ENCODE assay signal across 13 cellular contexts in genomic region chr6:130967502-130968469, GRCh38.
A peak's percentile ranks its signal among the peaks of the same experiment; 100 is the strongest.
DNase-seq lines count a peak whose midpoint lies in the region; ATAC-seq and TF ChIP-seq lines count a peak whose summit lies in the region.
"Had no signal": no experiment of that assay in that cellular context is flagged by ENCODE, and none has a peak within 500 bp of the region (broad histone marks: within the 10 kb centered on the region; RNA-seq: fewer than 3 reads in every experiment).

No MANE protein-coding gene starts in this region.

- ATAC-seq in GM21423 (IDR thresholded peaks at IDR 0.05; ENCODE audit: unreplicated experiment) (no peak), HG02642 (IDR thresholded peaks at IDR 0.05; ENCODE audit: poor library complexity, unreplicated experiment) (no peak)

- no peak for TF ChIP-seq CTCF in left ventricle myocardium inferior (IDR thresholded peaks at IDR 0.05; ENCODE audit: borderline replicate concordance)

- H3K4me1 Mint-ChIP-seq in activated CD4-positive, alpha-beta T cell treated with anti-CD3 and anti-CD28 coated beads, Interleukin-2, amount 10 ng/mL, durations not matched to agents 24 days and 14 days, result no peaks in the 10 kb centered on the region

- H3K4me1 ChIP-seq in left ventricle myocardium inferior, result peaks cover 73% of the 10 kb centered on the region
- H3K4me1 ChIP-seq: breast epithelium had no signal

- H3K27me3 ChIP-seq in left ventricle myocardium inferior (ENCODE audit: low read depth), result no peaks in the 10 kb centered on the region
- H3K27me3 ChIP-seq: breast epithelium had no signal

- H3K36me3 Mint-ChIP-seq in activated CD4-positive, alpha-beta T cell treated with anti-CD3 and anti-CD28 coated beads, Interleukin-2, amount 10 ng/mL, durations not matched to agents 24 days and 14 days (ENCODE audit: low read depth), result no peaks in the 10 kb centered on the region

- no peaks in the 10 kb centered on the region for H3K36me3 ChIP-seq in left ventricle myocardium inferior
- H3K36me3 ChIP-seq: breast epithelium had no signal

- no peaks in the 10 kb centered on the region for H3K9me3 Mint-ChIP-seq in activated CD4-positive, alpha-beta T cell treated with anti-CD3 and anti-CD28 coated beads, Interleukin-2, amount 10 ng/mL, durations not matched to agents 24 days and 14 days
- H3K9me3 Mint-ChIP-seq: HFFc6; stimulated activated naive CD8-positive, alpha-beta T cell treated with anti-CD3 and anti-CD28 coated beads, Interleukin-15, Interleukin-2, amounts not matched to agents 100 ng/mL and 50 ng/mL, for 24 hours had no signal

- H3K4me3 Mint-ChIP-seq in activated CD4-positive, alpha-beta T cell treated with anti-CD3 and anti-CD28 coated beads, Interleukin-2, amount 10 ng/mL, durations not matched to agents 24 days and 14 days, result no peak overlapping the region
- H3K4me3 Mint-ChIP-seq: HFFc6; stimulated activated naive CD8-positive, alpha-beta T cell treated with anti-CD3 and anti-CD28 coated beads, Interleukin-15, Interleukin-2, amounts not matched to agents 100 ng/mL and 50 ng/mL, for 24 hours had no signal

- H3K9me3 ChIP-seq in left ventricle myocardium inferior (replicated peaks), result no peaks in the 10 kb centered on the region
- H3K9me3 ChIP-seq: breast epithelium had no signal

- H3K4me3 ChIP-seq in left ventricle myocardium inferior, result peak overlapping the region; percentile 62

- DNase-seq in DMS 273 (lab: John Stamatoyannopoulos, UW; ENCODE audit: unreplicated experiment) (peak; percentile 49), amniotic epithelial cell (ENCODE audit: low read depth) (peak; percentile 22), left ventricle myocardium inferior (no peak), retina (peak; percentile 87), posterior vena cava (ENCODE audit: low spot score) (no peak)
- DNase-seq in activated CD4-positive, alpha-beta T cell treated with anti-CD3 and anti-CD28 coated beads, Interleukin-2, amount 10 ng/mL, durations not matched to agents 24 days and 14 days, result no peak
- DNase-seq: HFFc6; NK-92 treated with Interleukin-12 subunit alpha and Interleukin-12 subunit beta, amount 100 ng/mL, for 24 hours; T-helper 2 cell had no signal

- peak overlapping the region; percentile 82 for H3K27ac ChIP-seq in left ventricle myocardium inferior (replicated peaks)

- no peak overlapping the region for H3K27ac Mint-ChIP-seq in activated CD4-positive, alpha-beta T cell treated with anti-CD3 and anti-CD28 coated beads, Interleukin-2, amount 10 ng/mL, durations not matched to agents 24 days and 14 days
- H3K27ac Mint-ChIP-seq: HFFc6; stimulated activated naive CD8-positive, alpha-beta T cell treated with anti-CD3 and anti-CD28 coated beads, Interleukin-15, Interleukin-2, amounts not matched to agents 100 ng/mL and 50 ng/mL, for 24 hours had no signal

- intact Hi-C loops in left ventricle myocardium inferior (cut with micrococcal nuclease) (no loop called here), posterior vena cava (cut with DNase I) (no loop called here)
- intact Hi-C loops in activated CD4-positive, alpha-beta T cell treated with anti-CD3 and anti-CD28 coated beads, Interleukin-2, amount 10 ng/mL, durations not matched to agents 24 days and 14 days (cut with micrococcal nuclease), result no loop called here

- H3K27me3 Mint-ChIP-seq in activated CD4-positive, alpha-beta T cell treated with anti-CD3 and anti-CD28 coated beads, Interleukin-2, amount 10 ng/mL, durations not matched to agents 24 days and 14 days, result no peaks in the 10 kb centered on the region
- H3K27me3 Mint-ChIP-seq: stimulated activated naive CD8-positive, alpha-beta T cell treated with anti-CD3 and anti-CD28 coated beads, Interleukin-15, Interleukin-2, amounts not matched to agents 100 ng/mL and 50 ng/mL, for 24 hours had no signal

Comparison
In these comparisons a context has a peak if more than half of its experiments do, and no peak if none do; other contexts are left out.
1. DNase-seq: peak in DMS 273 (single experiment), amniotic epithelial cell (single experiment) and retina (single experiment); none in left ventricle myocardium inferior (single experiment), activated CD4-positive, alpha-beta T cell treated with anti-CD3 and anti-CD28 coated beads, Interleukin-2, amount 10 ng/mL, durations not matched to agents 24 days and 14 days (single experiment) and posterior vena cava (single experiment).